1 cellular context compared by ENCODE assay signal in genomic region chr17:57377094-57377493, GRCh38.
TF ChIP-seq lines count a peak whose summit lies in the region.

No MANE protein-coding gene starts in this region.

TF ChIP-seq in K562, 482 proteins besides CTCF, POLR2A, EP300 and RAD21 (continued from another document):
- TF ChIP-seq RNF219 (CRISPR knock-in tag; IDR thresholded peaks at IDR 0.05) (no peak), CUX1 (CRISPR knock-in tag; IDR thresholded peaks at IDR 0.05) (no peak)
